In the genomic region with DNA sequence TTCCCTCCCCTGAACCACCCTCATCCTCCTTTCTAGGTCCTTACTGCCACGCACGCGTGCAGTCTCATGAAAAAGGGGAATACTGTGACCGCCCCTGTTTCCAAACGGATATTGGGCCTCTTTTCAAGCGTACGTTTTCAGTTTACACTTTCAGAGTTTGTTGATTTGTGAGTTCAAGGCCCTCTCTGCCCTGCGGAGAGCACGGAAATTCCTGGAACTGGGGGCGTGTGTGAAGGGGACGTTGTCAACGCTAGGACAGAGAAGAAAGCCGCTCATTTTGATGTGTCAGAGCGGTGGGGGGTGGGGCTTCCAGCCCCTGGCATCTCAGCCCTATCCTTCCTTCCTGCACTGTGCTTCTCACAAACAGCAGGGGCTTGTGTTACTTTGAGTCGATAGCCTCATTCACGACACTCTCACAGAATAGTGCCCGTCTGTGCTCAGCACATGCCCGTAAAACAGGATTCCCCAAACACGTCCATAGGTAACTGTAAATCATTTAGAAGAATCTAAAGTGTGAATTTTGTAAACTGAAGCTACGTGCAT, we compare ENCODE assay signal across 1 cellular context.
A peak's percentile ranks its signal among the peaks of the same experiment; 100 is the strongest.
TF ChIP-seq lines count a peak whose summit lies in the region.

No MANE protein-coding gene starts in this region.

TF ChIP-seq in HepG2, 621 proteins besides CTCF, POLR2A, EP300 and RAD21 (continued from another document and continues in another):
- TF ChIP-seq, protein P1, sequence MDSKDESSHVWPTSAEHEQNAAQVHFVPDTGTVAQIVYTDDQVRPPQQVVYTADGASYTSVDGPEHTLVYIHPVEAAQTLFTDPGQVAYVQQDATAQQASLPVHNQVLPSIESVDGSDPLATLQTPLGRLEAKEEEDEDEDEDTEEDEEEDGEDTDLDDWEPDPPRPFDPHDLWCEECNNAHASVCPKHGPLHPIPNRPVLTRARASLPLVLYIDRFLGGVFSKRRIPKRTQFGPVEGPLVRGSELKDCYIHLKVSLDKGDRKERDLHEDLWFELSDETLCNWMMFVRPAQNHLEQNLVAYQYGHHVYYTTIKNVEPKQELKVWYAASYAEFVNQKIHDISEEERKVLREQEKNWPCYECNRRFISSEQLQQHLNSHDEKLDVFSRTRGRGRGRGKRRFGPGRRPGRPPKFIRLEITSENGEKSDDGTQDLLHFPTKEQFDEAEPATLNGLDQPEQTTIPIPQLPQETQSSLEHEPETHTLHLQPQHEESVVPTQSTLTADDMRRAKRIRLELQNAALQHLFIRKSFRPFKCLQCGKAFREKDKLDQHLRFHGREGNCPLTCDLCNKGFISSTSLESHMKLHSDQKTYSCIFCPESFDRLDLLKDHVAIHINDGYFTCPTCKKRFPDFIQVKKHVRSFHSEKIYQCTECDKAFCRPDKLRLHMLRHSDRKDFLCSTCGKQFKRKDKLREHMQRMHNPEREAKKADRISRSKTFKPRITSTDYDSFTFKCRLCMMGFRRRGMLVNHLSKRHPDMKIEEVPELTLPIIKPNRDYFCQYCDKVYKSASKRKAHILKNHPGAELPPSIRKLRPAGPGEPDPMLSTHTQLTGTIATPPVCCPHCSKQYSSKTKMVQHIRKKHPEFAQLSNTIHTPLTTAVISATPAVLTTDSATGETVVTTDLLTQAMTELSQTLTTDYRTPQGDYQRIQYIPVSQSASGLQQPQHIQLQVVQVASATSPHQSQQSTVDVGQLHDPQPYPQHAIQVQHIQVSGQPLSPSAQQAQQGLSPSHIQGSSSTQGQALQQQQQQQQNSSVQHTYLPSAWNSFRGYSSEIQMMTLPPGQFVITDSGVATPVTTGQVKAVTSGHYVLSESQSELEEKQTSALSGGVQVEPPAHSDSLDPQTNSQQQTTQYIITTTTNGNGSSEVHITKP (CRISPR knock-in tag; IDR thresholded peaks at IDR 0.05; ENCODE audit: low read depth), result peak; percentile 53; the same call in 1 of the 2 replicates
- TF ChIP-seq, protein P2, sequence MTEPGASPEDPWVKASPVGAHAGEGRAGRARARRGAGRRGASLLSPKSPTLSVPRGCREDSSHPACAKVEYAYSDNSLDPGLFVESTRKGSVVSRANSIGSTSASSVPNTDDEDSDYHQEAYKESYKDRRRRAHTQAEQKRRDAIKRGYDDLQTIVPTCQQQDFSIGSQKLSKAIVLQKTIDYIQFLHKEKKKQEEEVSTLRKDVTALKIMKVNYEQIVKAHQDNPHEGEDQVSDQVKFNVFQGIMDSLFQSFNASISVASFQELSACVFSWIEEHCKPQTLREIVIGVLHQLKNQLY (CRISPR knock-in tag; IDR thresholded peaks at IDR 0.05), result peak; percentile 86
- TF ChIP-seq GLMP (CRISPR knock-in tag; IDR thresholded peaks at IDR 0.05; ENCODE audit: borderline replicate concordance) (no peak), KDM4B (CRISPR knock-in tag; IDR thresholded peaks at IDR 0.05) (peak; percentile 87), SKI (IDR thresholded peaks at IDR 0.05; ENCODE audit: partially characterized antibody) (peak; percentile 17), EZH2 (conservative IDR thresholded peaks at IDR 0.05; ENCODE audit: low read depth, low read length) (no peak), ISX (CRISPR knock-in tag; conservative IDR thresholded peaks at IDR 0.05) (no peak), PHF8 (CRISPR knock-in tag; IDR thresholded peaks at IDR 0.05) (peak; percentile 51; the same call in 1 of the 2 replicates), DPF2 (CRISPR knock-in tag; IDR thresholded peaks at IDR 0.05; ENCODE audit: borderline replicate concordance, low read depth) (peak; percentile 80; the same call in 1 of the 2 replicates), ZFX (CRISPR knock-in tag; IDR thresholded peaks at IDR 0.05; ENCODE audit: low read depth) (peak; percentile 82), ZNF672 (CRISPR knock-in tag; IDR thresholded peaks at IDR 0.05) (0 out of 2 replicates have a peak, but pooled peaks have one; percentile 56), ZNF670 (CRISPR knock-in tag; IDR thresholded peaks at IDR 0.05; ENCODE audit: borderline replicate concordance) (no peak), ATF7 (IDR thresholded peaks at IDR 0.05) (no peak), ATF7 (CRISPR knock-in tag; IDR thresholded peaks at IDR 0.05) (no peak), RXRA (CRISPR knock-in tag; IDR thresholded peaks at IDR 0.05) (peak; percentile 97), MIXL1 (CRISPR knock-in tag; IDR thresholded peaks at IDR 0.05) (peak; percentile 90; the same call in 1 of the 2 replicates), SOX5 (CRISPR knock-in tag; IDR thresholded peaks at IDR 0.05; ENCODE audit: borderline replicate concordance) (peak; percentile 87; the same call in 1 of the 2 replicates), ZFP62 (CRISPR knock-in tag; IDR thresholded peaks at IDR 0.05) (no peak), CBX5 (CRISPR knock-in tag; IDR thresholded peaks at IDR 0.05; ENCODE audit: borderline replicate concordance) (peak; percentile 92), MED8 (CRISPR knock-in tag; IDR thresholded peaks at IDR 0.05; ENCODE audit: insufficient replicate concordance) (peak; percentile 99), ZNF775 (CRISPR knock-in tag; IDR thresholded peaks at IDR 0.05; ENCODE audit: borderline replicate concordance) (no peak), ZNF780A (CRISPR knock-in tag; IDR thresholded peaks at IDR 0.05) (no peak), EEA1 (CRISPR knock-in tag; IDR thresholded peaks at IDR 0.05; ENCODE audit: borderline replicate concordance) (no peak), ZNF280D (CRISPR knock-in tag; IDR thresholded peaks at IDR 0.05) (no peak), ZNF460 (CRISPR knock-in tag; IDR thresholded peaks at IDR 0.05; ENCODE audit: borderline replicate concordance) (peak; percentile 61; the same call in 1 of the 2 replicates), SMARCC2 (IDR thresholded peaks at IDR 0.05) (no peak), HMG20A (CRISPR knock-in tag; IDR thresholded peaks at IDR 0.05; ENCODE audit: borderline replicate concordance) (peak; percentile 73; the same call in 1 of the 2 replicates), HINFP (CRISPR knock-in tag; IDR thresholded peaks at IDR 0.05; ENCODE audit: low read depth) (no peak)
- TF ChIP-seq, protein P3, sequence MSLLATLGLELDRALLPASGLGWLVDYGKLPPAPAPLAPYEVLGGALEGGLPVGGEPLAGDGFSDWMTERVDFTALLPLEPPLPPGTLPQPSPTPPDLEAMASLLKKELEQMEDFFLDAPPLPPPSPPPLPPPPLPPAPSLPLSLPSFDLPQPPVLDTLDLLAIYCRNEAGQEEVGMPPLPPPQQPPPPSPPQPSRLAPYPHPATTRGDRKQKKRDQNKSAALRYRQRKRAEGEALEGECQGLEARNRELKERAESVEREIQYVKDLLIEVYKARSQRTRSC (CRISPR knock-in tag; IDR thresholded peaks at IDR 0.05; ENCODE audit: low read depth), result no peak
- TF ChIP-seq, protein P4, sequence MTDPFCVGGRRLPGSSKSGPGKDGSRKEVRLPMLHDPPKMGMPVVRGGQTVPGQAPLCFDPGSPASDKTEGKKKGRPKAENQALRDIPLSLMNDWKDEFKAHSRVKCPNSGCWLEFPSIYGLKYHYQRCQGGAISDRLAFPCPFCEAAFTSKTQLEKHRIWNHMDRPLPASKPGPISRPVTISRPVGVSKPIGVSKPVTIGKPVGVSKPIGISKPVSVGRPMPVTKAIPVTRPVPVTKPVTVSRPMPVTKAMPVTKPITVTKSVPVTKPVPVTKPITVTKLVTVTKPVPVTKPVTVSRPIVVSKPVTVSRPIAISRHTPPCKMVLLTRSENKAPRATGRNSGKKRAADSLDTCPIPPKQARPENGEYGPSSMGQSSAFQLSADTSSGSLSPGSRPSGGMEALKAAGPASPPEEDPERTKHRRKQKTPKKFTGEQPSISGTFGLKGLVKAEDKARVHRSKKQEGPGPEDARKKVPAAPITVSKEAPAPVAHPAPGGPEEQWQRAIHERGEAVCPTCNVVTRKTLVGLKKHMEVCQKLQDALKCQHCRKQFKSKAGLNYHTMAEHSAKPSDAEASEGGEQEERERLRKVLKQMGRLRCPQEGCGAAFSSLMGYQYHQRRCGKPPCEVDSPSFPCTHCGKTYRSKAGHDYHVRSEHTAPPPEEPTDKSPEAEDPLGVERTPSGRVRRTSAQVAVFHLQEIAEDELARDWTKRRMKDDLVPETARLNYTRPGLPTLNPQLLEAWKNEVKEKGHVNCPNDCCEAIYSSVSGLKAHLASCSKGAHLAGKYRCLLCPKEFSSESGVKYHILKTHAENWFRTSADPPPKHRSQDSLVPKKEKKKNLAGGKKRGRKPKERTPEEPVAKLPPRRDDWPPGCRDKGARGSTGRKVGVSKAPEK (CRISPR knock-in tag; IDR thresholded peaks at IDR 0.05; ENCODE audit: borderline replicate concordance), result no peak
- TF ChIP-seq, protein P5, sequence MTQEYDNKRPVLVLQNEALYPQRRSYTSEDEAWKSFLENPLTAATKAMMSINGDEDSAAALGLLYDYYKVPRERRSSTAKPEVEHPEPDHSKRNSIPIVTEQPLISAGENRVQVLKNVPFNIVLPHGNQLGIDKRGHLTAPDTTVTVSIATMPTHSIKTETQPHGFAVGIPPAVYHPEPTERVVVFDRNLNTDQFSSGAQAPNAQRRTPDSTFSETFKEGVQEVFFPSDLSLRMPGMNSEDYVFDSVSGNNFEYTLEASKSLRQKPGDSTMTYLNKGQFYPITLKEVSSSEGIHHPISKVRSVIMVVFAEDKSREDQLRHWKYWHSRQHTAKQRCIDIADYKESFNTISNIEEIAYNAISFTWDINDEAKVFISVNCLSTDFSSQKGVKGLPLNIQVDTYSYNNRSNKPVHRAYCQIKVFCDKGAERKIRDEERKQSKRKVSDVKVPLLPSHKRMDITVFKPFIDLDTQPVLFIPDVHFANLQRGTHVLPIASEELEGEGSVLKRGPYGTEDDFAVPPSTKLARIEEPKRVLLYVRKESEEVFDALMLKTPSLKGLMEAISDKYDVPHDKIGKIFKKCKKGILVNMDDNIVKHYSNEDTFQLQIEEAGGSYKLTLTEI (CRISPR knock-in tag; conservative IDR thresholded peaks at IDR 0.05), result no peak
- TF ChIP-seq, protein P6, sequence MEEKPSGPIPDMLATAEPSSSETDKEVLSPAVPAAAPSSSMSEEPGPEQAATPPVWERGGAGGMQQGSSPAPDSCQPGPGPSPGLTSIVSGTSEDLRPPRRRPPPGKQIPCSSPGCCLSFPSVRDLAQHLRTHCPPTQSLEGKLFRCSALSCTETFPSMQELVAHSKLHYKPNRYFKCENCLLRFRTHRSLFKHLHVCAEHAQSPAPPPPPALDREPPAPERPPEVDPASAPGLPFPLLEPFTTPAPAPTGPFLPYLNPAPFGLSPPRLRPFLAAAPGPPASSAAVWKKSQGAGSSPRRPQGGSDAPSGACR (CRISPR knock-in tag; IDR thresholded peaks at IDR 0.05), result 0 out of 2 replicates have a peak, but pooled peaks have one; percentile 57
- TF ChIP-seq, protein P7, sequence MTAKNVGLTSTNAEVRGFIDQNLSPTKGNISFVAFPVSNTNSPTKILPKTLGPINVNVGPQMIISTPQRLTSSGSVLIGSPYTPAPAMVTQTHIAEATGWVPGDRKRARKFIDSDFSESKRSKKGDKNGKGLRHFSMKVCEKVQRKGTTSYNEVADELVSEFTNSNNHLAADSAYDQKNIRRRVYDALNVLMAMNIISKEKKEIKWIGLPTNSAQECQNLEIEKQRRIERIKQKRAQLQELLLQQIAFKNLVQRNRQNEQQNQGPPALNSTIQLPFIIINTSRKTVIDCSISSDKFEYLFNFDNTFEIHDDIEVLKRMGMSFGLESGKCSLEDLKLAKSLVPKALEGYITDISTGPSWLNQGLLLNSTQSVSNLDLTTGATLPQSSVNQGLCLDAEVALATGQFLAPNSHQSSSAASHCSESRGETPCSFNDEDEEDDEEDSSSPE (CRISPR knock-in tag; IDR thresholded peaks at IDR 0.05), result no peak; the same call in 1 of the 2 replicates
